1 cellular context compared by ENCODE assay signal in the genomic region with DNA sequence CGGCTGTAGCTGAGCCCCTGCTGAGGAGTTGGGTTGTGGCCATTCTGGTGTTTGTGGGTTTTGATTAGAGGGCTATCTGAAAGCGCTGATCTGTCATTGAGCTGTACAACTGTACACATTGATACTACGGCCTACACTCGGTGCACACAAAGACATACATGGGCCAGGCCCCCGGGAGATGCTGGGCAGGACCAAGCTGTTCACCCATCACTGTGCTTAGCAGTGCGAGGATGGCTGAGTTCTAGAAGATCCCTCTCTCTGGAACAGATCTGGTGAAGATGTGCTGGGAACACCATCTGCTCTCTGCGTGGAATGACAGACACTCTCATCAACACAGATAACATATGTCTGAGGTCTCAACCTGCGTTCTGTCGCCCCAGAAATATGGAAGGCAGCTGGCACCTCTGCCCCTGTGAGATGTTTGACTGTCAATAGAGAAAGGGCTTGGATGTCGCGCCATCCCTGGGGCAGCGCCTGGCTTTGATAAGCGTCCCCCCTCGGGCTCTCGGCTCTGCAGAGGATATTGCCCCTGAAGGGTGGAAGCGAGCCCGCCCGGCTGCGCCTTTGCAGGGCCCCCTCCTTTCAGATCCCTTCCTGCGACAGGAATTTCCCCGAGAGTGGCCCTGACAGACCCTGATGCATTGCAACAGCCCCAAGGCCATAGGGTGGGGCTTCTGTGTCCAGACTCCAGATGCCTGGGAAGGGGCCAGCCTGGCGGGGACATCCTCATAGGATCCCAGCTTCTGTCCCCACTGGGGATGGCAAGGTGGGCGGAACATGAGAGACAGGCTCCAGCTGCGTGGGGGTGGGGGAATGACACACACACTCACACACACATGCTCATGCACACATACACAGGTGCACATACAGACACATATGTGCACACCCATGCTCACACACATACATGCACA.
TF ChIP-seq lines count a peak whose summit lies in the region.

No MANE protein-coding gene starts in this region.

TF ChIP-seq in GM12878, 131 proteins besides CTCF, POLR2A, EP300 and RAD21:
- TF ChIP-seq BCL3 (IDR thresholded peaks at IDR 0.05; ENCODE audit: borderline replicate concordance, insufficient read depth, low read depth, low read length, poor library complexity, severe bottlenecking) (peak; percentile 72), RFX5 (IDR thresholded peaks at IDR 0.05; ENCODE audit: low read depth, low read length) (no peak)
